8 cellular contexts compared by ENCODE assay signal in the genomic region with DNA sequence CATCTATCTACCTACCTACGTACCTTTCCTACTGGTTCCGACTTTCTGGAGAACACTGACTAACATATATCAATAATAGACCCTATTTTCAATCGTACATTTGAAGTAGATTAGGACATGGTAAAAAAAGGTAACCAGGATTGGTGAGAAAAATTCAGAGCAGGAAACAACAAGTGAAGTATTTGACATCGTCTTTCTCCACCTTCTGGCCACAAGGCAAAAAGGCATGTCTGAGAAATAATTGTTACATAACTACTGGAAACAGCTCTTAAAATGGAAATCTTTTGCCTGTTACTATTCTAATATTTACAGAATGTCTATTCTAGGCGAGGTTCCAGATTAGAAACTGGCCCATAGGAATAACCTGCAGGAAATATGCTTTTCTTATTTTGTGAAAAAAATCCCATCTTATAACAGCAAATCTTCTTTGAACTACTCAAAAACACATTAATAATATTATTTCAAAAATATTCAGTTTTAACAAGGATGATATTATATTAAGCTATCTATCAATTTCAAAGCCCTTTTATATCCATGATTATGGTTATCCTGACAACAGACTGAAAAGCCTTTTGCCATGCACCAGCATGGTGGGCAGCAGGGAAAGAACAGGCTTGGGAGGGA.
DNase-seq lines count a peak whose midpoint lies in the region; ATAC-seq, FAIRE-seq and TF ChIP-seq lines count a peak whose summit lies in the region.

No MANE protein-coding gene starts in this region.

- H3K79me2 ChIP-seq in astrocyte (ENCODE audit: insufficient read depth, low read length): no peaks in the 10 kb centered on the region

- 17 to 48% methylated on average over 5 of the region's 5 CpGs for WGBS in tibial nerve, 2 donors

- H3K9me3 Mint-ChIP-seq in astrocyte (ENCODE audit: unreplicated experiment): no peaks in the 10 kb centered on the region

- no peak overlapping the region for H3K4me2 ChIP-seq in astrocyte (ENCODE audit: low read length)

- no peaks in the 10 kb centered on the region for H3K36me3 Mint-ChIP-seq in astrocyte (ENCODE audit: low read depth, unreplicated experiment)

- H3K4me3 ChIP-seq in astrocyte (ENCODE audit: insufficient read depth, low read depth, low read length) (no peak overlapping the region), tibial nerve (no peak overlapping the region)

- H3K9ac ChIP-seq in astrocyte (ENCODE audit: low read length): no peak overlapping the region

- H3K4me1 ChIP-seq in astrocyte (ENCODE audit: insufficient read depth, low read length) (no peaks in the 10 kb centered on the region), tibial nerve (peaks cover 0 to 24% (median 5%) of the 10 kb centered on the region in 4 donors)

- H3K27me3 ChIP-seq in astrocyte (ENCODE audit: insufficient read depth, low read length): no peaks in the 10 kb centered on the region
- H3K27me3 ChIP-seq in tibial nerve: no peaks in the 10 kb centered on the region

- no peaks in the 10 kb centered on the region for H3K4me1 Mint-ChIP-seq in astrocyte (ENCODE audit: low read depth, unreplicated experiment)

- H3K27ac Mint-ChIP-seq in astrocyte (ENCODE audit: unreplicated experiment): no peak overlapping the region

- DNase-seq in Ammon's horn (ENCODE audit: low spot score): peak; percentile 84
- peak; percentile 59 for DNase-seq in NCI-H2107 treated with DMSO at 0.1 percent for 48 hours (lab: John Stamatoyannopoulos, UW; ENCODE audit: unreplicated experiment)
- peak; percentile 35 for DNase-seq in astrocyte (ENCODE audit: low read depth)
- DNase-seq in inferior parietal cortex (ENCODE audit: extremely low spot score): peak; percentile 84
- DNase-seq in tibial nerve (ENCODE audit: low spot score in 2 of 2): peak in 1 of 2 donors; percentile 47
- no peak for DNase-seq in erythroblast (lab: John Stamatoyannopoulos, UW)

- ATAC-seq in GM18511 (IDR thresholded peaks at IDR 0.05; ENCODE audit: unreplicated experiment) (peak; percentile 62), GM19463 (IDR thresholded peaks at IDR 0.05; ENCODE audit: unreplicated experiment) (no peak)

- H3K36me3 ChIP-seq in astrocyte (ENCODE audit: insufficient read depth, low read length) (no peaks in the 10 kb centered on the region), tibial nerve (no peaks in the 10 kb centered on the region)

- no peak for TF ChIP-seq EP300 in tibial nerve (IDR thresholded peaks at IDR 0.05)

- no peak overlapping the region for H2AFZ ChIP-seq in astrocyte (ENCODE audit: low read depth, low read length)

- FAIRE-seq in astrocyte (lab: Jason Lieb, UNC): peak; percentile 73

- H3K4me3 Mint-ChIP-seq in astrocyte (ENCODE audit: unreplicated experiment): no peak overlapping the region

- TF ChIP-seq CTCF in astrocyte (IDR thresholded peaks at IDR 0.05; ENCODE audit: insufficient read depth, low read depth, low read length) (peak; percentile 32), tibial nerve (IDR thresholded peaks at IDR 0.05) (peak; percentile 39 to 92 (median 76))

- no peaks in the 10 kb centered on the region for H3K27me3 Mint-ChIP-seq in astrocyte (ENCODE audit: low read depth, unreplicated experiment)

- no peak overlapping the region for H3K27ac ChIP-seq in astrocyte (ENCODE audit: low read depth, low read length)
- H3K27ac ChIP-seq in tibial nerve: no peak overlapping the region

- H3K9me3 ChIP-seq in astrocyte (ENCODE audit: insufficient read depth, low read depth, low read length) (no peaks in the 10 kb centered on the region), tibial nerve (no peaks in the 10 kb centered on the region)

- H4K20me1 ChIP-seq in astrocyte (ENCODE audit: insufficient read depth, low read length): no peaks in the 10 kb centered on the region

- no peak for TF ChIP-seq POLR2A in tibial nerve (IDR thresholded peaks at IDR 0.05)
- no peak for TF ChIP-seq POLR2A in erythroblast (IDR thresholded peaks at IDR 0.05; ENCODE audit: low read length)

Comparison
In these comparisons a context has a peak if more than half of its experiments do, and no peak if none do; other contexts are left out.
1. DNase-seq: peak in Ammon's horn (single experiment), NCI-H2107 treated with DMSO at 0.1 percent for 48 hours (single experiment), astrocyte (single experiment) and inferior parietal cortex (single experiment); none in erythroblast (0 of 2).